In the genomic region with DNA sequence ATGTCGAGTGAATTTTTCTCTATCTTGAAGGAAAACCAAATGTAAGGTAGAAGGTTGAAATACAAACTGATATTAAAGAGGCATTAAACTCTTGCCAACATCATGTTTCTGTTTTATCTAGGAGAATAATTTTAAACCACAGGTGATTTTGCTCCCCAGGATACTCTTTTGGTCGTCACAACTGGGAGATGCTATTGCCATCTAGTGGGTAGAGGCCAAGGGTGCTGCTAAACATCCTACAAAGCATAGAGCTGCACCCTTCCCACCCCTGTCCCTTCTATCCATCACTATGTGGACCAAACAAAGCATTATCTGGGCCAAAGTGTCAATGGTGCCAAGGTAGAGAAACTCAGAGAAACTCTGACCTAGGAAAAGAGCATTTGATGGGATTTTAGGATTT, we compare ENCODE assay signal across 11 cellular contexts.
DNase-seq lines count a peak whose midpoint lies in the region; ATAC-seq, FAIRE-seq and TF ChIP-seq lines count a peak whose summit lies in the region.
"Had no signal": no experiment of that assay in that cellular context is flagged by ENCODE, and none has a peak within 500 bp of the region (broad histone marks: within the 10 kb centered on the region; RNA-seq: fewer than 3 reads in every experiment).

No MANE protein-coding gene starts in this region.

- no peaks in the 10 kb centered on the region for H3K27me3 ChIP-seq in Caco-2 (replicated peaks; ENCODE audit: control insufficient read depth, insufficient read depth, low read length)
- no peaks in the 10 kb centered on the region for H3K27me3 ChIP-seq in H7 (ENCODE audit: control insufficient read depth, insufficient read depth, low read length)

- H3K27ac Mint-ChIP-seq in Caco-2 (ENCODE audit: unreplicated experiment) = no peak overlapping the region

- no peaks in the 10 kb centered on the region for H3K9me3 Mint-ChIP-seq in Caco-2 (ENCODE audit: unreplicated experiment)

- POLR2A ChIA-PET in Caco-2 (lab: Charles Lee) = no interaction called here

- DNase-seq in Caco-2 (peak in 1 of 2 experiments; percentile 20), H7 (peak; percentile 19), SW480 (ENCODE audit: low spot score) (peak; percentile 4), kidney (no peak), NOMO-1 treated with dmso at 0.1 percent for 144 hours (lab: John Stamatoyannopoulos, UW; ENCODE audit: unreplicated experiment) (no peak), DMS114 treated with DMSO at 0.1 percent for 48 hours (lab: John Stamatoyannopoulos, UW; ENCODE audit: unreplicated experiment) (no peak)
- DNase-seq: lower lobe of right lung; stimulated activated CD4-positive, alpha-beta T cell treated with anti-CD3 and anti-CD28 coated beads, Interleukin-4, amount 100 ng/mL, for 24 hours had no signal

- no peak overlapping the region for H3K27ac ChIP-seq in kidney (ENCODE audit: low read depth in 2 of 2, low read length in 2 of 2)
- H3K27ac ChIP-seq: HL-60, lower lobe of right lung had no signal

- H3K4me1 ChIP-seq in Caco-2 = no peaks in the 10 kb centered on the region
- H3K4me1 ChIP-seq in kidney (ENCODE audit: control insufficient read depth in 1 of 2, insufficient read depth in 1 of 2, low read depth in 1 of 2, low read length in 2 of 2) = no peaks in the 10 kb centered on the region
- H3K4me1 ChIP-seq: lower lobe of right lung had no signal

- no peaks in the 10 kb centered on the region for H3K36me3 Mint-ChIP-seq in Caco-2 (ENCODE audit: insufficient read depth, unreplicated experiment)

- no peaks in the 10 kb centered on the region for H3K4me1 Mint-ChIP-seq in Caco-2 (ENCODE audit: low read depth, unreplicated experiment)

- no TSS peak for BruUV-seq in Caco-2 (replicated peaks; lab: Mats Ljungman, UMichigan)

- H3K36me3 ChIP-seq in Caco-2 (ENCODE audit: control insufficient read depth, insufficient read depth, low read length) (no peaks in the 10 kb centered on the region), H7 (replicated peaks; ENCODE audit: control insufficient read depth, insufficient read depth, low read length) (no peaks in the 10 kb centered on the region), kidney (ENCODE audit: control insufficient read depth in 1 of 2, insufficient read depth in 2 of 2, low read length in 2 of 2) (no peaks in the 10 kb centered on the region)
- H3K36me3 ChIP-seq: lower lobe of right lung had no signal

- ATAC-seq in HG03460 (IDR thresholded peaks at IDR 0.05; ENCODE audit: unreplicated experiment) = no peak
- ATAC-seq in HG03521 (IDR thresholded peaks at IDR 0.05; ENCODE audit: unreplicated experiment) = no peak
- ATAC-seq: lower lobe of right lung had no signal

- intact Hi-C loops in Caco-2 (cut with micrococcal nuclease; ENCODE audit: unreplicated experiment) = no loop called here
- intact Hi-C loops in kidney (cut with DNase I) = no loop called here

- peak; percentile 32 to 33 for TF ChIP-seq CTCF in Caco-2 (IDR thresholded peaks at IDR 0.05; ENCODE audit: insufficient read depth in 1 of 2, low read depth in 1 of 2, low read length in 1 of 2, severe bottlenecking in 1 of 2, unreplicated experiment in 1 of 2)
- no peak for TF ChIP-seq CTCF in kidney (IDR thresholded peaks at IDR 0.05; ENCODE audit: borderline replicate concordance, extremely low read depth, insufficient read depth)

- no peaks in the 10 kb centered on the region for H3K9me3 ChIP-seq in Caco-2
- H3K9me3 ChIP-seq in kidney (ENCODE audit: control insufficient read depth in 1 of 2, low read length in 2 of 2) = no peaks in the 10 kb centered on the region
- H3K9me3 ChIP-seq: lower lobe of right lung had no signal

- no peak overlapping the region for H3K4me3 Mint-ChIP-seq in Caco-2 (ENCODE audit: unreplicated experiment)

- H3K4me3 ChIP-seq in Caco-2 (ENCODE audit: low read depth, low read length) = no peak overlapping the region
- no peak overlapping the region for H3K4me3 ChIP-seq in H7 (ENCODE audit: insufficient read depth, low read depth, low read length)
- no peak overlapping the region for H3K4me3 ChIP-seq in kidney (ENCODE audit: low read length in 2 of 2)
- H3K4me3 ChIP-seq: lower lobe of right lung had no signal

- H3K9ac ChIP-seq in kidney (ENCODE audit: low read length in 2 of 2) = no peak overlapping the region

- peaks cover 3% of the 10 kb centered on the region for H3K27me3 Mint-ChIP-seq in Caco-2 (ENCODE audit: insufficient read depth, unreplicated experiment)

- CTCF ChIA-PET in Caco-2 (lab: Charles Lee) = no interaction called here

- FAIRE-seq in kidney (lab: Jason Lieb, UNC) = peak; percentile 39

Comparison
In these comparisons a context has a peak if more than half of its experiments do, and no peak if none do; other contexts are left out.
1. DNase-seq: peak in H7 (single experiment) and SW480 (single experiment); none in kidney (single experiment), NOMO-1 treated with dmso at 0.1 percent for 144 hours (single experiment) and DMS114 treated with DMSO at 0.1 percent for 48 hours (single experiment).